ENCODE assay signal across 8 cellular contexts in genomic region chr19:1618157-1619093, GRCh38. TPM values are rescaled to one million over a fixed set of nuclear protein-coding genes. Genes with fewer than 3 reads are reported as not detected.
A peak's percentile ranks its signal among the peaks of the same experiment; 100 is the strongest.
DNase-seq lines count a peak whose midpoint lies in the region; ATAC-seq, FAIRE-seq and TF ChIP-seq lines count a peak whose summit lies in the region.

No MANE protein-coding gene starts in this region.

- H3K4me3 ChIP-seq in testis: no peak overlapping the region

- POLR2A ChIA-PET in activated CD8-positive, alpha-beta T cell treated with anti-CD3 and anti-CD28 coated beads for 36 hours (lab: Charles Lee): interaction anchor here (2.1 kb wide), 1 partner anchor 13 kb away, joined by 11 read pairs; the partner anchor contains the start of gene UQCR11

- H3K27me3 Mint-ChIP-seq in activated CD8-positive, alpha-beta T cell treated with anti-CD3 and anti-CD28 coated beads for 36 hours: no peaks in the 10 kb centered on the region

- peak overlapping the region; percentile 60 for H3K27ac Mint-ChIP-seq in activated CD8-positive, alpha-beta T cell treated with anti-CD3 and anti-CD28 coated beads for 36 hours

- FAIRE-seq in D721Med (lab: Jason Lieb, UNC): no peak

- no peak overlapping the region for H3K27ac ChIP-seq in testis

- peak; percentile 39 for TF ChIP-seq CTCF in D721Med (IDR thresholded peaks at IDR 0.05; ENCODE audit: insufficient read depth, missing control alignments)
- peak; percentile 26 for TF ChIP-seq CTCF in activated CD8-positive, alpha-beta T cell treated with anti-CD3 and anti-CD28 coated beads for 36 hours (IDR thresholded peaks at IDR 0.05)
- no peak for TF ChIP-seq CTCF in testis (IDR thresholded peaks at IDR 0.05)

- DNase-seq in D721Med (ENCODE audit: insufficient read length, low spot score) (no peak), HPDE6-E6E7 (ENCODE audit: extremely low spot score) (peak; percentile 46), left ventricle myocardium superior (peak; percentile 51), testis (peak; percentile 36), NCI-H2107 treated with DMSO at 0.1 percent for 48 hours (lab: John Stamatoyannopoulos, UW; ENCODE audit: unreplicated experiment) (no peak), NCI-H2081 (lab: John Stamatoyannopoulos, UW) (no peak)
- peak; percentile 54 for DNase-seq in activated CD8-positive, alpha-beta T cell treated with anti-CD3 and anti-CD28 coated beads for 36 hours
- no peak for DNase-seq in effector CD8-positive, alpha-beta T cell (lab: John Stamatoyannopoulos, UW)

- peak; percentile 83 for ATAC-seq in activated CD8-positive, alpha-beta T cell treated with anti-CD3 and anti-CD28 coated beads for 36 hours
- peak; percentile 76 for ATAC-seq in left ventricle myocardium superior

- TF ChIP-seq POLR2A in testis (IDR thresholded peaks at IDR 0.05): no peak

- WGBS in testis, 2 donors: 85 to 86% methylated on average over 20 to 24 of the region's 24 CpGs

- no peaks in the 10 kb centered on the region for H3K4me1 ChIP-seq in testis

- H3K9me3 ChIP-seq in testis: no peaks in the 10 kb centered on the region

- H3K36me3 ChIP-seq in testis (ENCODE audit: low read depth, missing control alignments): no peaks in the 10 kb centered on the region

- peaks cover 24% of the 10 kb centered on the region for H3K4me1 Mint-ChIP-seq in activated CD8-positive, alpha-beta T cell treated with anti-CD3 and anti-CD28 coated beads for 36 hours (ENCODE audit: low read depth)

- intact Hi-C loops in activated CD8-positive, alpha-beta T cell treated with anti-CD3 and anti-CD28 coated beads for 36 hours (cut with micrococcal nuclease): no loop called here
- intact Hi-C loops in left ventricle myocardium superior (cut with micrococcal nuclease) (no loop called here), testis (cut with DNase I; ENCODE audit: low total_unique reads) (no loop called here)

- H3K27me3 ChIP-seq in testis: no peaks in the 10 kb centered on the region

- H3K4me3 Mint-ChIP-seq in activated CD8-positive, alpha-beta T cell treated with anti-CD3 and anti-CD28 coated beads for 36 hours: no peak overlapping the region

- CTCF ChIA-PET in activated CD8-positive, alpha-beta T cell treated with anti-CD3 and anti-CD28 coated beads for 36 hours (lab: Charles Lee): interaction anchor here (0.8 kb wide), 1 partner anchor 72 kb away, joined by 3 read pairs; no protein-coding TSS in a partner anchor

- peaks cover 32% of the 10 kb centered on the region for H3K36me3 Mint-ChIP-seq in activated CD8-positive, alpha-beta T cell treated with anti-CD3 and anti-CD28 coated beads for 36 hours (ENCODE audit: low read depth)

- H3K9me3 Mint-ChIP-seq in activated CD8-positive, alpha-beta T cell treated with anti-CD3 and anti-CD28 coated beads for 36 hours: no peaks in the 10 kb centered on the region

RNA-seq across cellular contexts. Expression of gene UQCR11, which starts 13.2 kb away (rescaled TPM):
- total RNA-seq in activated CD8-positive, alpha-beta T cell treated with anti-CD3 and anti-CD28 coated beads for 36 hours: 100 to 1,000 TPM; 231 TPM
- 1,120 TPM for total RNA-seq in left ventricle myocardium superior
- total RNA-seq in testis: 10 to 100 TPM; 45.8 to 60.8 TPM
- polyA plus RNA-seq in testis (ENCODE audit: insufficient read depth, low read depth, low replicate concordance): 105 TPM

RNA-seq across cellular contexts. Expression of gene MBD3, which starts 25.8 kb away (rescaled TPM):
- 10 to 100 TPM; 87.8 to 92.5 TPM for total RNA-seq in activated CD8-positive, alpha-beta T cell treated with anti-CD3 and anti-CD28 coated beads for 36 hours
- total RNA-seq in left ventricle myocardium superior (59.0 TPM), testis (100 to 1,000 TPM; 146 to 153 TPM)
- polyA plus RNA-seq in testis (ENCODE audit: insufficient read depth, low read depth, low replicate concordance): 78.3 TPM

RNA-seq across cellular contexts. Expression of gene TCF3, which starts 34.0 kb away (rescaled TPM):
- 100 to 1,000 TPM; 124 to 126 TPM for total RNA-seq in activated CD8-positive, alpha-beta T cell treated with anti-CD3 and anti-CD28 coated beads for 36 hours
- total RNA-seq in left ventricle myocardium superior: 20.7 TPM
- total RNA-seq in testis: 100 to 1,000 TPM; 330 to 423 TPM
- polyA plus RNA-seq in testis (ENCODE audit: insufficient read depth, low read depth, low replicate concordance): 157 TPM

RNA-seq across cellular contexts. Expression of gene MEX3D, which starts 50.3 kb away (rescaled TPM):
- 1 to 10 TPM; 5.0 to 5.5 TPM for total RNA-seq in activated CD8-positive, alpha-beta T cell treated with anti-CD3 and anti-CD28 coated beads for 36 hours
- total RNA-seq in left ventricle myocardium superior: 8.0 TPM
- total RNA-seq in testis: 100 to 1,000 TPM; 127 to 211 TPM
- polyA plus RNA-seq in testis (ENCODE audit: insufficient read depth, low read depth, low replicate concordance): 45.6 TPM

Comparison
In these comparisons a context has a peak if more than half of its experiments do, and no peak if none do; other contexts are left out.
1. DNase-seq: peak in HPDE6-E6E7 (single experiment), activated CD8-positive, alpha-beta T cell treated with anti-CD3 and anti-CD28 coated beads for 36 hours (single experiment), left ventricle myocardium superior (single experiment) and testis (single experiment); none in D721Med (single experiment), effector CD8-positive, alpha-beta T cell (single experiment), NCI-H2107 treated with DMSO at 0.1 percent for 48 hours (single experiment) and NCI-H2081 (0 of 2).
2. CTCF ChIP-seq: peak in D721Med (single experiment) and activated CD8-positive, alpha-beta T cell treated with anti-CD3 and anti-CD28 coated beads for 36 hours (single experiment); none in testis (0 of 3).